11 cellular contexts compared by ENCODE assay signal in genomic region chr1:11645270-11645669, GRCh38.
"Had no signal": no experiment of that assay in that cellular context is flagged by ENCODE, and none has a peak within 500 bp of the region (broad histone marks: within the 10 kb centered on the region; RNA-seq: fewer than 3 reads in every experiment).

No MANE protein-coding gene starts in this region.

- H3K36me3 ChIP-seq: colonic mucosa, esophagus muscularis mucosa, esophagus squamous epithelium, gastrocnemius medialis, gastroesophageal sphincter, heart left ventricle, heart right ventricle had no signal

- H3K4me3 ChIP-seq: colonic mucosa, coronary artery, dorsolateral prefrontal cortex, esophagus muscularis mucosa, esophagus squamous epithelium, gastrocnemius medialis, gastroesophageal sphincter, heart left ventricle, heart right ventricle had no signal

- ATAC-seq: gastroesophageal sphincter had no signal

- H3K9me3 ChIP-seq: colonic mucosa, esophagus muscularis mucosa, esophagus squamous epithelium, gastrocnemius medialis, gastroesophageal sphincter, heart left ventricle, heart right ventricle had no signal

- H3K27ac ChIP-seq: colonic mucosa, coronary artery, epithelial cell of prostate, esophagus muscularis mucosa, esophagus squamous epithelium, foreskin keratinocyte, gastrocnemius medialis, gastroesophageal sphincter, heart left ventricle, heart right ventricle had no signal

- H3K4me1 ChIP-seq: foreskin keratinocyte had no signal
